Comparison of ENCODE assay signal across 21 cellular contexts in the genomic region with DNA sequence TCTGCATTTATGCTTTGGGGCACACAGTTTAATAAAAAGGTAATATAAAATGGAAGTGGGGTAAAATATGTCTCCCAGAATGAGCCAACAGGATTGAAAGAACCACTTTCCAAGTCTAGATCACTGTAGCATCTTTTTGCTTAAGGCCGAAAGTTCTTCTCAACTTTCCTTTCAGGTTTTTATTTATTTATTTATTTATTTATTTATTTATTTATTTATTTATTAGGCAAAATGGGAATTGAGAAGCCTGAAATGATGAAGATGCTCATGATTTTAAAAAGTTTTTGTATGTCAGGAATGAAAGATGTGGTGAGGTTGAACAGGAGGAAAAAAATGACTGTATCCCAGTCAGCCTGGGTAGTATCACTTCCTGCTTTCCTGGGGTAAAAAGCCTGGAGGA. TPM values are rescaled to one million over a fixed set of nuclear protein-coding genes. Genes with fewer than 3 reads are reported as not detected.
A peak's percentile ranks its signal among the peaks of the same experiment; 100 is the strongest.
DNase-seq lines count a peak whose midpoint lies in the region; ATAC-seq, FAIRE-seq and TF ChIP-seq lines count a peak whose summit lies in the region.
"Had no signal": no experiment of that assay in that cellular context is flagged by ENCODE, and none has a peak within 500 bp of the region (broad histone marks: within the 10 kb centered on the region; RNA-seq: fewer than 3 reads in every experiment).

No MANE protein-coding gene starts in this region.

- TF ChIP-seq RAD21 in A549 (conservative IDR thresholded peaks at IDR 0.05 in 1 of 2, IDR thresholded peaks at IDR 0.05 in 1 of 2): no peak

- WGBS in A549 (ENCODE audit: missing lambda C conversion rate): 45% methylated on average over 1 of the region's 1 CpG

- H3K36me3 Mint-ChIP-seq in T-helper 17 cell (ENCODE audit: low read depth): peaks cover 5% of the 10 kb centered on the region
- H3K36me3 Mint-ChIP-seq in naive thymus-derived CD4-positive, alpha-beta T cell: peaks cover 0 to 12% (median 8%) of the 10 kb centered on the region in 5 donors
- H3K36me3 Mint-ChIP-seq: CD4-positive, CD25-positive, alpha-beta regulatory T cell; IgD-negative memory B cell had no signal

- TF ChIP-seq EP300 in A549 (IDR thresholded peaks at IDR 0.05): no peak

- H3K27ac Mint-ChIP-seq in T-helper 17 cell: peak overlapping the region; percentile 14
- peak overlapping the region in 6 of 9 donors; percentile 55 to 97 (median 73) for H3K27ac Mint-ChIP-seq in naive thymus-derived CD4-positive, alpha-beta T cell
- H3K27ac Mint-ChIP-seq: IgD-negative memory B cell had no signal

- no peaks in the 10 kb centered on the region for H3K9me3 ChIP-seq in A549
- H3K9me3 ChIP-seq in HEK293 (ENCODE audit: control insufficient read depth, insufficient read depth, low read depth, low read length): no peaks in the 10 kb centered on the region
- no peaks in the 10 kb centered on the region for H3K9me3 ChIP-seq in T-helper 17 cell (ENCODE audit: control insufficient read depth, low read length, poor library complexity, severe bottlenecking)
- H3K9me3 ChIP-seq in naive thymus-derived CD4-positive, alpha-beta T cell (ENCODE audit: control insufficient read depth in 2 of 3, low read length in 3 of 3): no peaks in the 10 kb centered on the region
- H3K9me3 ChIP-seq: BE2C, Caco-2, HAP-1 had no signal

- ATAC-seq in A549 (no peak), T-helper 17 cell (no peak), HG03280 (IDR thresholded peaks at IDR 0.05; ENCODE audit: unreplicated experiment) (no peak)
- no peak for ATAC-seq in naive thymus-derived CD4-positive, alpha-beta T cell
- ATAC-seq: HepG2 had no signal

- no peak overlapping the region for H3K4me2 ChIP-seq in A549

- peaks cover 15% of the 10 kb centered on the region for H3K4me1 Mint-ChIP-seq in T-helper 17 cell
- peaks cover 20 to 74% (median 52%) of the 10 kb centered on the region in 7 donors for H3K4me1 Mint-ChIP-seq in naive thymus-derived CD4-positive, alpha-beta T cell

- no peak overlapping the region for H3K4me3 ChIP-seq in A549
- H3K4me3 ChIP-seq in HEK293 (ENCODE audit: low read depth, low read length): no peak overlapping the region
- H3K4me3 ChIP-seq in naive thymus-derived CD4-positive, alpha-beta T cell (ENCODE audit: low read length): no peak overlapping the region
- H3K4me3 ChIP-seq: GM23248, HAP-1 had no signal

- TF ChIP-seq CTCF in A549 (IDR thresholded peaks at IDR 0.05) (no peak), HEK293 (tag by site-specific recombination; IDR thresholded peaks at IDR 0.05) (no peak)

- H3K4me1 ChIP-seq in A549 (no peaks in the 10 kb centered on the region), HEK293 (ENCODE audit: control insufficient read depth, insufficient read depth, low read length) (peaks cover 6% of the 10 kb centered on the region; the same call in 1 of the 2 replicates)
- H3K4me1 ChIP-seq in naive thymus-derived CD4-positive, alpha-beta T cell (ENCODE audit: control insufficient read depth in 2 of 2, insufficient read depth in 2 of 2, low read length in 2 of 2): peaks cover 0 to 48% of the 10 kb centered on the region in 2 donors
- H3K4me1 ChIP-seq: Caco-2, HAP-1 had no signal

- peaks cover 0 to 1% (median 0%) of the 10 kb centered on the region in 11 donors for H3K9me3 Mint-ChIP-seq in naive thymus-derived CD4-positive, alpha-beta T cell

- intact Hi-C loops in naive thymus-derived CD4-positive, alpha-beta T cell (cut with micrococcal nuclease): no loop called here

- no peaks in the 10 kb centered on the region for H3K36me3 ChIP-seq in HEK293 (ENCODE audit: control insufficient read depth in 2 of 2, insufficient read depth in 1 of 2, low read length in 2 of 2)
- H3K36me3 ChIP-seq in naive thymus-derived CD4-positive, alpha-beta T cell (ENCODE audit: control insufficient read depth in 2 of 3, insufficient read depth in 3 of 3, low read length in 3 of 3): no peaks in the 10 kb centered on the region
- H3K36me3 ChIP-seq: BE2C, HAP-1 had no signal

- H3K27me3 ChIP-seq in naive thymus-derived CD4-positive, alpha-beta T cell (ENCODE audit: control insufficient read depth in 2 of 2, insufficient read depth in 2 of 2, low read length in 2 of 2): no peaks in the 10 kb centered on the region
- H3K27me3 ChIP-seq: BE2C had no signal

- no peak overlapping the region for H3K27ac ChIP-seq in A549
- H3K27ac ChIP-seq in HEK293 (ENCODE audit: extremely low read depth, low read depth, low read length): no peak overlapping the region
- no peak overlapping the region for H3K27ac ChIP-seq in naive thymus-derived CD4-positive, alpha-beta T cell (ENCODE audit: low read depth, low read length)
- H3K27ac ChIP-seq: GM23248 had no signal

- TF ChIP-seq POLR2A in A549 (IDR thresholded peaks at IDR 0.05; ENCODE audit: low read length): no peak

- CTCF ChIA-PET in A549 (lab: Yijun Ruan, JAX): no interaction called here
- CTCF ChIA-PET in HEK293 (lab: Yijun Ruan, JAX): no interaction called here
- CTCF ChIA-PET in naive thymus-derived CD4-positive, alpha-beta T cell (lab: Charles Lee): no interaction called here

- DNase-seq in A549 (ENCODE audit: low read depth in 1 of 2, low spot score in 1 of 2): no peak
- no peak for DNase-seq in T-helper 17 cell
- no peak for DNase-seq in naive thymus-derived CD4-positive, alpha-beta T cell
- no peak for DNase-seq in OCI-M2 (lab: John Stamatoyannopoulos, UW; ENCODE audit: unreplicated experiment)
- DNase-seq in stimulated activated CD4-positive, alpha-beta T cell treated with anti-CD3 and anti-CD28 coated beads, Interleukin-12 subunit alpha, Interleukin-12 subunit beta, amount 100 ng/mL, for 4 hours: no peak
- DNase-seq: ACHN; BE2C; C1 segment of cervical spinal cord; Caco-2; CD4-positive, CD25-positive, alpha-beta regulatory T cell; GM23248 had no signal

- H3K4me3 Mint-ChIP-seq in T-helper 17 cell: no peak overlapping the region
- H3K4me3 Mint-ChIP-seq in naive thymus-derived CD4-positive, alpha-beta T cell: peak overlapping the region in 4 of 10 donors; percentile 12 to 57 (median 36)
- H3K4me3 Mint-ChIP-seq: CD4-positive, CD25-positive, alpha-beta regulatory T cell; IgD-negative memory B cell had no signal

- FAIRE-seq in A549 (lab: Jason Lieb, UNC): no peak
- FAIRE-seq: D721Med, G401.6, GM12892, GM18507, HepG2 had no signal

- peaks cover 15% of the 10 kb centered on the region for H3K27me3 Mint-ChIP-seq in T-helper 17 cell
- H3K27me3 Mint-ChIP-seq in naive thymus-derived CD4-positive, alpha-beta T cell: no peaks in the 10 kb centered on the region
- H3K27me3 Mint-ChIP-seq: CD4-positive, CD25-positive, alpha-beta regulatory T cell; IgD-negative memory B cell had no signal

- POLR2A ChIA-PET in A549 (lab: Yijun Ruan, JAX): no interaction called here
- POLR2A ChIA-PET in HEK293 (lab: Yijun Ruan, JAX): no interaction called here
- POLR2A ChIA-PET in naive thymus-derived CD4-positive, alpha-beta T cell (lab: Charles Lee): interaction anchor here (0.6 to 16.2 kb wide), 4 partner anchors 17 to 147 kb away, joined by 3 to 299 read pairs (median 4); no protein-coding TSS in a partner anchor

TF ChIP-seq in A549, 52 proteins besides CTCF, POLR2A, EP300 and RAD21:
- TF ChIP-seq ZC3H11A (IDR thresholded peaks at IDR 0.05) (peak; percentile 28), KDM1A (IDR thresholded peaks at IDR 0.05; ENCODE audit: low read depth) (no peak)

TF ChIP-seq in HEK293, 187 proteins besides CTCF, POLR2A, EP300 and RAD21 (continues in another document):
- TF ChIP-seq ZNF623 (tag by site-specific recombination; IDR thresholded peaks at IDR 0.05) (peak; percentile 72), ZXDB (tag by site-specific recombination; IDR thresholded peaks at IDR 0.05) (peak; percentile 59; the same call in 1 of the 2 replicates), ZNF19 (tag by site-specific recombination; IDR thresholded peaks at IDR 0.05; ENCODE audit: low read depth) (0 out of 2 replicates have a peak, but pooled peaks have one; percentile 85), ZNF510 (tag by site-specific recombination; IDR thresholded peaks at IDR 0.05; ENCODE audit: insufficient replicate concordance) (peak; percentile 70), ZNF138 (tag by site-specific recombination; IDR thresholded peaks at IDR 0.05; ENCODE audit: borderline replicate concordance) (peak; percentile 77; the same call in 1 of the 2 replicates), ZNF433 (tag by site-specific recombination; IDR thresholded peaks at IDR 0.05; ENCODE audit: low read depth) (peak; percentile 69; the same call in 1 of the 2 replicates), ZNF426 (tag by site-specific recombination; IDR thresholded peaks at IDR 0.05) (peak; percentile 78), ZNF776 (tag by site-specific recombination; IDR thresholded peaks at IDR 0.05; ENCODE audit: borderline replicate concordance) (no peak)
- TF ChIP-seq, protein P1, sequence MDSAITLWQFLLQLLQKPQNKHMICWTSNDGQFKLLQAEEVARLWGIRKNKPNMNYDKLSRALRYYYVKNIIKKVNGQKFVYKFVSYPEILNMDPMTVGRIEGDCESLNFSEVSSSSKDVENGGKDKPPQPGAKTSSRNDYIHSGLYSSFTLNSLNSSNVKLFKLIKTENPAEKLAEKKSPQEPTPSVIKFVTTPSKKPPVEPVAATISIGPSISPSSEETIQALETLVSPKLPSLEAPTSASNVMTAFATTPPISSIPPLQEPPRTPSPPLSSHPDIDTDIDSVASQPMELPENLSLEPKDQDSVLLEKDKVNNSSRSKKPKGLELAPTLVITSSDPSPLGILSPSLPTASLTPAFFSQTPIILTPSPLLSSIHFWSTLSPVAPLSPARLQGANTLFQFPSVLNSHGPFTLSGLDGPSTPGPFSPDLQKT (IDR thresholded peaks at IDR 0.05; ENCODE audit: borderline replicate concordance, low read depth, low read length): no peak
- TF ChIP-seq, protein P2, sequence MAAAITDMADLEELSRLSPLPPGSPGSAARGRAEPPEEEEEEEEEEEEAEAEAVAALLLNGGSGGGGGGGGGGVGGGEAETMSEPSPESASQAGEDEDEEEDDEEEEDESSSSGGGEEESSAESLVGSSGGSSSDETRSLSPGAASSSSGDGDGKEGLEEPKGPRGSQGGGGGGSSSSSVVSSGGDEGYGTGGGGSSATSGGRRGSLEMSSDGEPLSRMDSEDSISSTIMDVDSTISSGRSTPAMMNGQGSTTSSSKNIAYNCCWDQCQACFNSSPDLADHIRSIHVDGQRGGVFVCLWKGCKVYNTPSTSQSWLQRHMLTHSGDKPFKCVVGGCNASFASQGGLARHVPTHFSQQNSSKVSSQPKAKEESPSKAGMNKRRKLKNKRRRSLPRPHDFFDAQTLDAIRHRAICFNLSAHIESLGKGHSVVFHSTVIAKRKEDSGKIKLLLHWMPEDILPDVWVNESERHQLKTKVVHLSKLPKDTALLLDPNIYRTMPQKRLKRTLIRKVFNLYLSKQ (tag by site-specific recombination; IDR thresholded peaks at IDR 0.05; ENCODE audit: borderline replicate concordance): 0 out of 2 replicates have a peak, but pooled peaks have one; percentile 75

RNA-seq across cellular contexts. Expression of a gene that starts 24.0 kb away (rescaled TPM):
- not detected in 2 replicates for polyA plus RNA-seq in A549 (2011; rRNA removed)
- not detected in 2 replicates for polyA plus RNA-seq in A549 (2012; cell fraction: cytosol; rRNA removed)
- not detected in 2 replicates for polyA plus RNA-seq in A549 (2012; cell fraction: nucleus; rRNA removed)
- not detected in 3 replicates for polyA plus RNA-seq in A549 (2017; fragmentation: RNase III; extraction: RNeasy Plus Mini Kit Qiagen cat#74134 plus additional on column Dnase treatment)
- polyA minus RNA-seq in A549 (2011; rRNA and poly(A)+ RNA removed): not detected in 2 replicates
- 10 to 100 TPM; 29.1 to 30.7 TPM for total RNA-seq in T-helper 17 cell
- total RNA-seq in naive thymus-derived CD4-positive, alpha-beta T cell: 10 to 100 TPM; 21.0 to 84.5 (median 59.2) TPM
- polyA plus RNA-seq in naive thymus-derived CD4-positive, alpha-beta T cell: 1 to 10 TPM; 6.0 to 7.7 TPM
- total RNA-seq: A172, HepG2 had no signal
